ENCODE assay signal across 1 cellular context in the genomic region with DNA sequence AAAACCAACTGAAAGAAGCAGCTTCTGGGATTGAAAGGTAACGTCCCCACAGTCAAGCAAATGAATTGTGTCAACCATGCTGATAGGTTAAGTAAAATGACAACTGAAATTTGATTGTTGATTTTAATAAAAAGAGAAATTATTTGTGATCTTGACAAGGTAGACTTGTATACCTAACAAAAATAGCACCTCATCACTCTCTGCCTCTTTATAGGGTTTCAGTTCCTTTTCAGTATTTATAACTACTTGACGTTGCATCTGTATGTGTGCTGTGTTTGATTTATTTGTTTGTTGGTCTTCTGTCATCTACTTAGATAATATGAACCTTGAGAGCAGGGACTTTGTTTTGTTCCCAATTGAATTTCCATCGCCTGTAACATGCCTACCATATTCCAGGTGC.
TF ChIP-seq lines count a peak whose summit lies in the region.

No MANE protein-coding gene starts in this region.

TF ChIP-seq in GM12878, 131 proteins besides CTCF, POLR2A, EP300 and RAD21 (continued from another document and continues in another):
- TF ChIP-seq CEBPZ (IDR thresholded peaks at IDR 0.05; ENCODE audit: low read depth, low read length) = no peak
- TF ChIP-seq IRF4 (IDR thresholded peaks at IDR 0.05; ENCODE audit: low read depth, low read length) = peak; percentile 77
- no peak for TF ChIP-seq HCFC1 (IDR thresholded peaks at IDR 0.05; ENCODE audit: low read length)
- no peak for TF ChIP-seq SREBF2 (IDR thresholded peaks at IDR 0.05; ENCODE audit: low read length)
- TF ChIP-seq ZNF207 (IDR thresholded peaks at IDR 0.05; ENCODE audit: borderline replicate concordance) = no peak
- 0 out of 2 replicates have a peak, but pooled peaks have one; percentile 19 for TF ChIP-seq BCL11A (IDR thresholded peaks at IDR 0.05; ENCODE audit: low read depth, low read length)
- TF ChIP-seq CBX3 (IDR thresholded peaks at IDR 0.05; ENCODE audit: borderline replicate concordance, low read depth) = no peak
- TF ChIP-seq IRF3 (IDR thresholded peaks at IDR 0.05) = no peak
- TF ChIP-seq NFIC (IDR thresholded peaks at IDR 0.05; ENCODE audit: low read depth, low read length) = no peak
- no peak for TF ChIP-seq WRNIP1 (IDR thresholded peaks at IDR 0.05; ENCODE audit: borderline replicate concordance, low read depth, low read length)
- TF ChIP-seq RCOR1 (conservative IDR thresholded peaks at IDR 0.05; ENCODE audit: low read depth, low read length) = no peak
- TF ChIP-seq MYB (IDR thresholded peaks at IDR 0.05; ENCODE audit: borderline replicate concordance, low read depth, low read length) = no peak
- TF ChIP-seq, protein P1, sequence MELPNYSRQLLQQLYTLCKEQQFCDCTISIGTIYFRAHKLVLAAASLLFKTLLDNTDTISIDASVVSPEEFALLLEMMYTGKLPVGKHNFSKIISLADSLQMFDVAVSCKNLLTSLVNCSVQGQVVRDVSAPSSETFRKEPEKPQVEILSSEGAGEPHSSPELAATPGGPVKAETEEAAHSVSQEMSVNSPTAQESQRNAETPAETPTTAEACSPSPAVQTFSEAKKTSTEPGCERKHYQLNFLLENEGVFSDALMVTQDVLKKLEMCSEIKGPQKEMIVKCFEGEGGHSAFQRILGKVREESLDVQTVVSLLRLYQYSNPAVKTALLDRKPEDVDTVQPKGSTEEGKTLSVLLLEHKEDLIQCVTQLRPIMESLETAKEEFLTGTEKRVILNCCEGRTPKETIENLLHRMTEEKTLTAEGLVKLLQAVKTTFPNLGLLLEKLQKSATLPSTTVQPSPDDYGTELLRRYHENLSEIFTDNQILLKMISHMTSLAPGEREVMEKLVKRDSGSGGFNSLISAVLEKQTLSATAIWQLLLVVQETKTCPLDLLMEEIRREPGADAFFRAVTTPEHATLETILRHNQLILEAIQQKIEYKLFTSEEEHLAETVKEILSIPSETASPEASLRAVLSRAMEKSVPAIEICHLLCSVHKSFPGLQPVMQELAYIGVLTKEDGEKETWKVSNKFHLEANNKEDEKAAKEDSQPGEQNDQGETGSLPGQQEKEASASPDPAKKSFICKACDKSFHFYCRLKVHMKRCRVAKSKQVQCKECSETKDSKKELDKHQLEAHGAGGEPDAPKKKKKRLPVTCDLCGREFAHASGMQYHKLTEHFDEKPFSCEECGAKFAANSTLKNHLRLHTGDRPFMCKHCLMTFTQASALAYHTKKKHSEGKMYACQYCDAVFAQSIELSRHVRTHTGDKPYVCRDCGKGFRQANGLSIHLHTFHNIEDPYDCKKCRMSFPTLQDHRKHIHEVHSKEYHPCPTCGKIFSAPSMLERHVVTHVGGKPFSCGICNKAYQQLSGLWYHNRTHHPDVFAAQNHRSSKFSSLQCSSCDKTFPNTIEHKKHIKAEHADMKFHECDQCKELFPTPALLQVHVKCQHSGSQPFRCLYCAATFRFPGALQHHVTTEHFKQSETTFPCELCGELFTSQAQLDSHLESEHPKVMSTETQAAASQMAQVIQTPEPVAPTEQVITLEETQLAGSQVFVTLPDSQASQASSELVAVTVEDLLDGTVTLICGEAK (IDR thresholded peaks at IDR 0.05; ENCODE audit: borderline replicate concordance) = no peak
- TF ChIP-seq, protein P2, sequence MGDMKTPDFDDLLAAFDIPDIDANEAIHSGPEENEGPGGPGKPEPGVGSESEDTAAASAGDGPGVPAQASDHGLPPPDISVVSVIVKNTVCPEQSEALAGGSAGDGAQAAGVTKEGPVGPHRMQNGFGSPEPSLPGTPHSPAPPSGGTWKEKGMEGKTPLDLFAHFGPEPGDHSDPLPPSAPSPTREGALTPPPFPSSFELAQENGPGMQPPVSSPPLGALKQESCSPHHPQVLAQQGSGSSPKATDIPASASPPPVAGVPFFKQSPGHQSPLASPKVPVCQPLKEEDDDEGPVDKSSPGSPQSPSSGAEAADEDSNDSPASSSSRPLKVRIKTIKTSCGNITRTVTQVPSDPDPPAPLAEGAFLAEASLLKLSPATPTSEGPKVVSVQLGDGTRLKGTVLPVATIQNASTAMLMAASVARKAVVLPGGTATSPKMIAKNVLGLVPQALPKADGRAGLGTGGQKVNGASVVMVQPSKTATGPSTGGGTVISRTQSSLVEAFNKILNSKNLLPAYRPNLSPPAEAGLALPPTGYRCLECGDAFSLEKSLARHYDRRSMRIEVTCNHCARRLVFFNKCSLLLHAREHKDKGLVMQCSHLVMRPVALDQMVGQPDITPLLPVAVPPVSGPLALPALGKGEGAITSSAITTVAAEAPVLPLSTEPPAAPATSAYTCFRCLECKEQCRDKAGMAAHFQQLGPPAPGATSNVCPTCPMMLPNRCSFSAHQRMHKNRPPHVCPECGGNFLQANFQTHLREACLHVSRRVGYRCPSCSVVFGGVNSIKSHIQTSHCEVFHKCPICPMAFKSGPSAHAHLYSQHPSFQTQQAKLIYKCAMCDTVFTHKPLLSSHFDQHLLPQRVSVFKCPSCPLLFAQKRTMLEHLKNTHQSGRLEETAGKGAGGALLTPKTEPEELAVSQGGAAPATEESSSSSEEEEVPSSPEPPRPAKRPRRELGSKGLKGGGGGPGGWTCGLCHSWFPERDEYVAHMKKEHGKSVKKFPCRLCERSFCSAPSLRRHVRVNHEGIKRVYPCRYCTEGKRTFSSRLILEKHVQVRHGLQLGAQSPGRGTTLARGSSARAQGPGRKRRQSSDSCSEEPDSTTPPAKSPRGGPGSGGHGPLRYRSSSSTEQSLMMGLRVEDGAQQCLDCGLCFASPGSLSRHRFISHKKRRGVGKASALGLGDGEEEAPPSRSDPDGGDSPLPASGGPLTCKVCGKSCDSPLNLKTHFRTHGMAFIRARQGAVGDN (IDR thresholded peaks at IDR 0.05) = no peak
- TF ChIP-seq NRF1 (conservative IDR thresholded peaks at IDR 0.05; ENCODE audit: low read depth, low read length) = no peak
- TF ChIP-seq CHD2 (IDR thresholded peaks at IDR 0.05; ENCODE audit: borderline replicate concordance, low read depth, low read length) = no peak
- TF ChIP-seq, protein P3, sequence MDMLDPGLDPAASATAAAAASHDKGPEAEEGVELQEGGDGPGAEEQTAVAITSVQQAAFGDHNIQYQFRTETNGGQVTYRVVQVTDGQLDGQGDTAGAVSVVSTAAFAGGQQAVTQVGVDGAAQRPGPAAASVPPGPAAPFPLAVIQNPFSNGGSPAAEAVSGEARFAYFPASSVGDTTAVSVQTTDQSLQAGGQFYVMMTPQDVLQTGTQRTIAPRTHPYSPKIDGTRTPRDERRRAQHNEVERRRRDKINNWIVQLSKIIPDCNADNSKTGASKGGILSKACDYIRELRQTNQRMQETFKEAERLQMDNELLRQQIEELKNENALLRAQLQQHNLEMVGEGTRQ (IDR thresholded peaks at IDR 0.05; ENCODE audit: borderline replicate concordance, low read depth, low read length) = no peak
- TF ChIP-seq, protein P4, sequence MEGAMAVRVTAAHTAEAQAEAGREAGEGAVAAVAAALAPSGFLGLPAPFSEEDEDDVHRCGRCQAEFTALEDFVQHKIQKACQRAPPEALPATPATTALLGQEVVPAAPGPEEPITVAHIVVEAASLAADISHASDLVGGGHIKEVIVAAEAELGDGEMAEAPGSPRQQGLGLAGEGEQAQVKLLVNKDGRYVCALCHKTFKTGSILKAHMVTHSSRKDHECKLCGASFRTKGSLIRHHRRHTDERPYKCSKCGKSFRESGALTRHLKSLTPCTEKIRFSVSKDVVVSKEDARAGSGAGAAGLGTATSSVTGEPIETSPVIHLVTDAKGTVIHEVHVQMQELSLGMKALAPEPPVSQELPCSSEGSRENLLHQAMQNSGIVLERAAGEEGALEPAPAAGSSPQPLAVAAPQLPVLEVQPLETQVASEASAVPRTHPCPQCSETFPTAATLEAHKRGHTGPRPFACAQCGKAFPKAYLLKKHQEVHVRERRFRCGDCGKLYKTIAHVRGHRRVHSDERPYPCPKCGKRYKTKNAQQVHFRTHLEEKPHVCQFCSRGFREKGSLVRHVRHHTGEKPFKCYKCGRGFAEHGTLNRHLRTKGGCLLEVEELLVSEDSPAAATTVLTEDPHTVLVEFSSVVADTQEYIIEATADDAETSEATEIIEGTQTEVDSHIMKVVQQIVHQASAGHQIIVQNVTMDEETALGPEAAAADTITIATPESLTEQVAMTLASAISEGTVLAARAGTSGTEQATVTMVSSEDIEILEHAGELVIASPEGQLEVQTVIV (IDR thresholded peaks at IDR 0.05; ENCODE audit: borderline replicate concordance, partially characterized antibody) = no peak
- TF ChIP-seq PML (IDR thresholded peaks at IDR 0.05; ENCODE audit: low read length) = no peak
- no peak for TF ChIP-seq FOS (IDR thresholded peaks at IDR 0.05; ENCODE audit: borderline replicate concordance, extremely low read depth, insufficient read length)
- peak; percentile 50; the same call in 1 of the 2 replicates for TF ChIP-seq BACH1 (IDR thresholded peaks at IDR 0.05; ENCODE audit: borderline replicate concordance)
- TF ChIP-seq CEBPB (IDR thresholded peaks at IDR 0.05; ENCODE audit: borderline replicate concordance in 1 of 2, low read depth in 2 of 2, low read length in 2 of 2) = no peak
- TF ChIP-seq BRCA1 (IDR thresholded peaks at IDR 0.05; ENCODE audit: low read depth, low read length) = no peak
- TF ChIP-seq LARP7 (IDR thresholded peaks at IDR 0.05) = no peak
- TF ChIP-seq EZH2 (IDR thresholded peaks at IDR 0.05; ENCODE audit: borderline replicate concordance, control insufficient read depth, low read depth, low read length) = no peak
- TF ChIP-seq HDGF (IDR thresholded peaks at IDR 0.05) = no peak
- no peak for TF ChIP-seq IRF5 (IDR thresholded peaks at IDR 0.05; ENCODE audit: borderline replicate concordance)
- TF ChIP-seq RUNX3 (IDR thresholded peaks at IDR 0.05; ENCODE audit: low read length) = peak; percentile 38; the same call in 1 of the 2 replicates
- TF ChIP-seq ZNF217 (IDR thresholded peaks at IDR 0.05) = 0 out of 2 replicates have a peak, but pooled peaks have one; percentile 32
- TF ChIP-seq MTA2 (IDR thresholded peaks at IDR 0.05; ENCODE audit: low read depth) = peak; percentile 75
- no peak for TF ChIP-seq CHD1 (IDR thresholded peaks at IDR 0.05; ENCODE audit: low read depth, low read length)
- TF ChIP-seq RFX5 (IDR thresholded peaks at IDR 0.05; ENCODE audit: low read depth, low read length) = no peak
- no peak for TF ChIP-seq SP1 (IDR thresholded peaks at IDR 0.05; ENCODE audit: low read depth, low read length)
- TF ChIP-seq ATF3 (IDR thresholded peaks at IDR 0.05; ENCODE audit: borderline replicate concordance, extremely low read depth, low read depth, low read length) = no peak
- TF ChIP-seq ZBTB33 (IDR thresholded peaks at IDR 0.05) = no peak
- no peak for TF ChIP-seq YBX1 (IDR thresholded peaks at IDR 0.05)
- no peak; the same call in 2 of the 3 replicates for TF ChIP-seq POU2F2 (IDR thresholded peaks at IDR 0.05; ENCODE audit: borderline replicate concordance, low read depth, low read length)
- no peak for TF ChIP-seq SIN3A (IDR thresholded peaks at IDR 0.05; ENCODE audit: low read depth, low read length)
- peak in 1 of 2 experiments; percentile 33; a peak in 1 of 4 replicates for TF ChIP-seq BHLHE40 (IDR thresholded peaks at IDR 0.05; ENCODE audit: borderline replicate concordance in 1 of 2, low read depth in 2 of 2, low read length in 1 of 2)
